ENCODE assay signal across 18 cellular contexts in the genomic region with DNA sequence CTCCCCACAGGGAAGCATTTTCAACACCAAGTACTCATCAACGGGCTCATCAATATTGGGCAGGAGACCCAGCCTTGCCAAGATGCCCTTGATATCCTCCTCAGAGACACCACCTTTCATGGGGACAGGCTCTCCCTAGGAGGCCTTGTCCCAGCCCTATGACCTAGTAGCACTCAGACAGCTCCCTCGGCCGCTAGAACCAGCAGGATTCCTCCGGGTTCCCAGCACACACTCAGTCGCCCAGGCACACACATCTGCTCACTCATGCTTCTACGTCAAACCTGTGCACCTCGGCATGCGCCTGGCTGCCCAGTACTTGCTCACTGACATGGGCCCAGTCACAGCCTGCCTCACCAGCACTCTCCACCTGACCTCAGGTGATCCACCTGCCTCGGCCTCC. TPM values are rescaled to one million over a fixed set of nuclear protein-coding genes. Genes with fewer than 3 reads are reported as not detected.
DNase-seq lines count a peak whose midpoint lies in the region; ATAC-seq, FAIRE-seq and TF ChIP-seq lines count a peak whose summit lies in the region.
"Had no signal": no experiment of that assay in that cellular context is flagged by ENCODE, and none has a peak within 500 bp of the region (broad histone marks: within the 10 kb centered on the region; RNA-seq: fewer than 3 reads in every experiment).

No MANE protein-coding gene starts in this region.

- intact Hi-C loops in Right ventricle myocardium inferior (cut with DNase I) (no loop called here), pancreas (cut with DNase I) (no loop called here)

- TF ChIP-seq CTCF in right atrium auricular region (IDR thresholded peaks at IDR 0.05), result no peak
- TF ChIP-seq CTCF in endodermal cell (conservative IDR thresholded peaks at IDR 0.05), result no peak
- no peak for TF ChIP-seq CTCF in pancreas (IDR thresholded peaks at IDR 0.05)

- WGBS in endodermal cell (ENCODE audit: insufficient coverage in 1 of 2, insufficient read length in 1 of 2), 2 experiments, result 80 to 90% methylated on average over 8 to 9 of the region's 9 CpGs
- 77 to 83% methylated on average over 9 of the region's 9 CpGs for WGBS in pancreas, 2 donors

- no peaks in the 10 kb centered on the region for H3K9me3 ChIP-seq in right atrium auricular region
- no peaks in the 10 kb centered on the region for H3K9me3 ChIP-seq in endodermal cell (ENCODE audit: control insufficient read depth, low read length)
- H3K9me3 ChIP-seq in pancreas, result no peaks in the 10 kb centered on the region
- no peaks in the 10 kb centered on the region for H3K9me3 ChIP-seq in CD8-positive, alpha-beta memory T cell (ENCODE audit: low read length)
- H3K9me3 ChIP-seq: A549, SJSA1 had no signal

- peaks cover 11% of the 10 kb centered on the region for H3K4me1 Mint-ChIP-seq in endodermal cell
- peaks cover 29 to 39% (median 37%) of the 10 kb centered on the region in 3 donors for H3K4me1 Mint-ChIP-seq in CD8-positive, alpha-beta memory T cell

- peaks cover 19% of the 10 kb centered on the region for H3K27me3 Mint-ChIP-seq in endodermal cell (ENCODE audit: insufficient read depth)
- peaks cover 56 to 87% of the 10 kb centered on the region in 2 donors for H3K27me3 Mint-ChIP-seq in CD8-positive, alpha-beta memory T cell

- POLR2A ChIA-PET in CD8-positive, alpha-beta memory T cell (lab: Charles Lee), result no interaction called here

- peaks cover 0 to 5% of the 10 kb centered on the region in 2 donors for H3K27me3 ChIP-seq in right atrium auricular region
- H3K27me3 ChIP-seq in endodermal cell (ENCODE audit: control insufficient read depth, insufficient read depth, low read length, poor library complexity, severe bottlenecking), result peaks cover 4% of the 10 kb centered on the region
- H3K27me3 ChIP-seq in pancreas, result no peaks in the 10 kb centered on the region
- H3K27me3 ChIP-seq in CD8-positive, alpha-beta memory T cell (ENCODE audit: insufficient read depth, low read length, poor library complexity, severe bottlenecking), result peaks cover 60% of the 10 kb centered on the region

- H3K4me3 Mint-ChIP-seq in endodermal cell, result no peak overlapping the region
- no peak overlapping the region for H3K4me3 Mint-ChIP-seq in CD8-positive, alpha-beta memory T cell

- H3K36me3 Mint-ChIP-seq in endodermal cell (ENCODE audit: low read depth), result no peaks in the 10 kb centered on the region
- no peaks in the 10 kb centered on the region for H3K36me3 Mint-ChIP-seq in CD8-positive, alpha-beta memory T cell

- FAIRE-seq in pancreas (lab: Jason Lieb, UNC), result no peak
- FAIRE-seq: A549 had no signal

- peak; percentile 46 for DNase-seq in Right ventricle myocardium inferior (ENCODE audit: missing footprints)
- no peak for DNase-seq in right atrium auricular region (ENCODE audit: low spot score)
- peak; percentile 61 for DNase-seq in NCI-H345 (lab: John Stamatoyannopoulos, UW)
- peak; percentile 65 for DNase-seq in endodermal cell
- no peak for DNase-seq in pancreas
- no peak for DNase-seq in NOMO-1 treated with DMSO at 0.1 percent for 48 hours (lab: John Stamatoyannopoulos, UW; ENCODE audit: unreplicated experiment)
- DNase-seq in CD8-positive, alpha-beta memory T cell, result no peak
- DNase-seq: DMS153, EL, KBM-7, NCI-H446 treated with DMSO at 0.1 percent for 48 hours, NCI-H748 treated with DMSO at 0.1 percent for 48 hours, PC-3 had no signal

- H3K4me1 ChIP-seq in right atrium auricular region, result peaks cover 0 to 6% of the 10 kb centered on the region in 2 donors
- H3K4me1 ChIP-seq in endodermal cell (ENCODE audit: control insufficient read depth, insufficient read depth, low read length), result peaks cover 4% of the 10 kb centered on the region
- H3K4me1 ChIP-seq in pancreas, result peaks cover 0 to 4% (median 0%) of the 10 kb centered on the region in 3 donors
- H3K4me1 ChIP-seq in CD8-positive, alpha-beta memory T cell (ENCODE audit: insufficient read depth, low read length), result peaks cover 26% of the 10 kb centered on the region
- H3K4me1 ChIP-seq: SJSA1 had no signal

- no peak overlapping the region for H3K4me3 ChIP-seq in right atrium auricular region
- H3K4me3 ChIP-seq in endodermal cell (ENCODE audit: low read length), result no peak overlapping the region
- H3K4me3 ChIP-seq in pancreas, result no peak overlapping the region
- H3K4me3 ChIP-seq in CD8-positive, alpha-beta memory T cell (ENCODE audit: low read length), result no peak overlapping the region
- H3K4me3 ChIP-seq: A549, SJSA1 had no signal

- no peak for ATAC-seq in Right ventricle myocardium inferior
- no peak for ATAC-seq in pancreas
- ATAC-seq in HG03521 (IDR thresholded peaks at IDR 0.05; ENCODE audit: unreplicated experiment), result no peak
- ATAC-seq: A549, HCT116, PC-3 had no signal

- no peak overlapping the region for H3K27ac ChIP-seq in right atrium auricular region
- H3K27ac ChIP-seq in endodermal cell (ENCODE audit: low read depth, low read length), result no peak overlapping the region
- no peak overlapping the region for H3K27ac ChIP-seq in pancreas
- H3K27ac ChIP-seq in CD8-positive, alpha-beta memory T cell (ENCODE audit: low read depth, low read length), result no peak overlapping the region
- H3K27ac ChIP-seq: A549, C4-2B, SJSA1 had no signal

- no peaks in the 10 kb centered on the region for H3K9me3 Mint-ChIP-seq in endodermal cell
- no peaks in the 10 kb centered on the region for H3K9me3 Mint-ChIP-seq in CD8-positive, alpha-beta memory T cell

- CTCF ChIA-PET in CD8-positive, alpha-beta memory T cell (lab: Charles Lee), result interaction anchor here (8.1 kb wide), 1 partner anchor 29 kb away, joined by 128 read pairs; no protein-coding TSS in a partner anchor

- H3K36me3 ChIP-seq in right atrium auricular region, result no peaks in the 10 kb centered on the region
- H3K36me3 ChIP-seq in endodermal cell (ENCODE audit: control insufficient read depth, insufficient read depth, low read length), result no peaks in the 10 kb centered on the region
- H3K36me3 ChIP-seq in pancreas, result no peaks in the 10 kb centered on the region
- H3K36me3 ChIP-seq in CD8-positive, alpha-beta memory T cell (ENCODE audit: insufficient read depth, low read length), result no peaks in the 10 kb centered on the region
- H3K36me3 ChIP-seq: SJSA1 had no signal

- peak overlapping the region; percentile 21 for H3K27ac Mint-ChIP-seq in endodermal cell
- no peak overlapping the region for H3K27ac Mint-ChIP-seq in CD8-positive, alpha-beta memory T cell

- no peak overlapping the region for H3K9ac ChIP-seq in endodermal cell (ENCODE audit: extremely low read depth, low read length, poor library complexity, severe bottlenecking)

RNA-seq across cellular contexts. Expression of gene SRCIN1, which starts 17.0 kb away (rescaled TPM):
- 1.4 TPM for total RNA-seq in Right ventricle myocardium inferior
- total RNA-seq in right atrium auricular region, result 1 to 10 TPM in 1 of 2 donors, under 1 TPM in 1; 0.52 to 1.1 TPM
- total RNA-seq in endodermal cell, result 1 to 10 TPM; 2.8 to 5.9 TPM
- 13.0 TPM for polyA plus RNA-seq in endodermal cell (2013, experiment 1 of 2)
- polyA plus RNA-seq in endodermal cell (2013, experiment 2 of 2), result 12.7 TPM
- total RNA-seq in pancreas, result 1 to 10 TPM; 5.8 to 9.3 (median 8.2) TPM
- polyA plus RNA-seq in pancreas, result 10 to 100 TPM; 18.4 to 30.3 TPM
- total RNA-seq in CD8-positive, alpha-beta memory T cell, result under 1 TPM; 0.04 to 0.50 TPM
- polyA plus RNA-seq in CD8-positive, alpha-beta memory T cell, result not detected
- total RNA-seq: SJSA1 had no signal

Comparison
In these comparisons a context has a peak if more than half of its experiments do, and no peak if none do; other contexts are left out.
1. DNase-seq: peak in Right ventricle myocardium inferior (single experiment), NCI-H345 (single experiment) and endodermal cell (single experiment); none in right atrium auricular region (single experiment), pancreas (0 of 6), NOMO-1 treated with DMSO at 0.1 percent for 48 hours (single experiment) and CD8-positive, alpha-beta memory T cell (0 of 5).